1 cellular context compared by ENCODE assay signal in the genomic region with DNA sequence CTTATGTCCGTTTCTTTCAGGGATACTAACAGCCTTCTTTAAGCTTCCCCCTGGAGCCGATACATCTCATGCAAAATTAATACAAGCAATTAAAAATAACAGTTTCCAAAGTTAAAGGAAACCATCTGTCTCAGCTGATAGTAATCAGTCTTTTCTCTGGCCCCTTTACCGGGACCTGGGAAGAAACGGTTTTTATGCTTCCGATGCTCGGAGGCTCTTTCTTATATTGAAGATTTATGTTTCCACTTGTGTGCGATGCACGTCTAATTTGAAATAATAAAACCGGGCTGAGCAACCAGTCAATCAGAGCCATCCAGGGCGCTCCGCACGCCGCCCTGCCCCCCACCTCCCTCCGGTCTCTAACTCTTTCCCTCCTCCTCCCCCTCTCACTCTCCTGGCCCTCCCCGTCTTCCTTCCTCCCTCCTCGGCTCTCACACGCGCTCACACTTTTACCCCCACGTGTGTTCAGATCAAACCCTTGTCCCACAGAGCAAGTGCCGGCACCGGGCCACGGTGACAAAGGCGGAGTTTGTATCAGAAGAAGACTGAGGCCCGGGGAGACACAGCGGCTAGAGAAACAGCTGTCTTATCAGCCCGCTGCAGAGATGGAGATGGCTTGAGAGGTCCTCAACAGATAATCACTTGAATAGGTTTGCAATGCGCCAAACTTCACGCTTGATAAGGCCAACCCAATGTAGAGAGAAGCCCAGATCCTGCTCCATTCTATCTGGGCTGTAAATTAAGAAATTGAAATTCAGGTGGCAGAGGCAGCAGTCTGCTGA.
TF ChIP-seq lines count a peak whose summit lies in the region.

No MANE protein-coding gene starts in this region.

TF ChIP-seq in GM12878, 131 proteins besides CTCF, POLR2A, EP300 and RAD21:
- no peak for TF ChIP-seq TARDBP (IDR thresholded peaks at IDR 0.05; ENCODE audit: borderline replicate concordance)
- no peak for TF ChIP-seq HSF1 (IDR thresholded peaks at IDR 0.05; ENCODE audit: low read depth, low read length)
- TF ChIP-seq REST (IDR thresholded peaks at IDR 0.05; ENCODE audit: low read depth, low read length): no peak
- no peak for TF ChIP-seq PBX3 (IDR thresholded peaks at IDR 0.05; ENCODE audit: insufficient replicate concordance, low read depth, low read length)
- TF ChIP-seq CBFB (IDR thresholded peaks at IDR 0.05; ENCODE audit: low read depth): no peak
- no peak for TF ChIP-seq ZNF384 (IDR thresholded peaks at IDR 0.05; ENCODE audit: borderline replicate concordance, low read depth, low read length)
- TF ChIP-seq PAX5 (IDR thresholded peaks at IDR 0.05; ENCODE audit: borderline replicate concordance, low read depth, low read length): no peak
- TF ChIP-seq ATF7 (IDR thresholded peaks at IDR 0.05; ENCODE audit: low read depth): no peak
- no peak for TF ChIP-seq YBX1 (IDR thresholded peaks at IDR 0.05)
- no peak for TF ChIP-seq CHD1 (IDR thresholded peaks at IDR 0.05; ENCODE audit: low read depth, low read length)
- TF ChIP-seq ELK1 (IDR thresholded peaks at IDR 0.05; ENCODE audit: low read depth, low read length): no peak
- no peak for TF ChIP-seq TAF1 (IDR thresholded peaks at IDR 0.05; ENCODE audit: borderline replicate concordance, low read depth, low read length)
- no peak for TF ChIP-seq KLF5 (IDR thresholded peaks at IDR 0.05; ENCODE audit: partially characterized antibody)
- no peak for TF ChIP-seq TCF3 (IDR thresholded peaks at IDR 0.05; ENCODE audit: borderline replicate concordance, insufficient read depth, low read depth, low read length)
